ENCODE assay signal across 8 cellular contexts in the genomic region with DNA sequence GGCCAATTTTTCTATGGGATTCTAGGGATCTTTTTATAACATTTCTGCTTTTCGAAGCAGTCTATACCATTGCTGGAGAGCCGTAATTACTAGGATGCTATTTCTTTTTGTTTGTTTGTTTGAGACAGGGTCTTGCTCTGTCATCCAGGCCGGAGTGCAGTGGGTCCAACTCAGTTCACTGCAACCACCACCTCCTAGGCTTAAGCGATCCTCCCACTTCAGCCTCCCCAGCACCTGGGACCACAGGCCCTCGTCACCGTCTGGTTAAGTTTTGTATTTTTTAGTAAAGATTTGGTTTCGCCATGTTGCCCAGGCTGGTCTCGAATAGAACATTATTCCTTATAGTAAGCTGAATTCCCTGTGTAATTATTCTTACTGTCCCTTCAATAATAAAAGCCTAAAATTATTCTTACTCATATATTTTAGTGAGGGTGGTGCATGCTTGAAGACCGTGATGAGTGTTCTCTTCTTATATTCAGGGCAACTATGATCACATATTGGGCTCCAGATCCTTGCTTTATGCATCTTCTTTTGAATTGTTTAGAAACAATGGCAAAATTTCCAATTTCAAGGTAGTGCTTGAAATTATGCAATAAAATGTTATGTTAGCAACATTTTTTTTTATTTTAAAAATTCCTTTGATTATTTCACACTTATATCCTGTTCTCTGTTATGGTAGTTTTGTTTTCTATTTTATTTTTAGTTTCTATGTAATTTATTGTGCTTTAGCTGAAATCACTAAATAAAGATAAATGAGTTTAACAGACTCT.
A peak's percentile ranks its signal among the peaks of the same experiment; 100 is the strongest.
DNase-seq lines count a peak whose midpoint lies in the region; ATAC-seq lines count a peak whose summit lies in the region.

No MANE protein-coding gene starts in this region.

- no peaks in the 10 kb centered on the region for H3K36me3 ChIP-seq in aorta (ENCODE audit: control insufficient read depth in 1 of 2, insufficient read depth in 2 of 2, low read length in 1 of 2)

- no peaks in the 10 kb centered on the region for H3K9me3 ChIP-seq in aorta (ENCODE audit: control insufficient read depth, low read length)

- peak overlapping the region; percentile 81 for H3K4me3 Mint-ChIP-seq in stimulated activated naive CD8-positive, alpha-beta T cell treated with anti-CD3 and anti-CD28 coated beads, Interleukin-15, Interleukin-2, amounts not matched to agents 100 ng/mL and 50 ng/mL, for 24 hours
- peak overlapping the region; percentile 19 to 95 (median 88) for H3K4me3 Mint-ChIP-seq in naive thymus-derived CD8-positive, alpha-beta T cell

- no peaks in the 10 kb centered on the region for H3K9me3 Mint-ChIP-seq in stimulated activated naive CD8-positive, alpha-beta T cell treated with anti-CD3 and anti-CD28 coated beads, Interleukin-15, Interleukin-2, amounts not matched to agents 100 ng/mL and 50 ng/mL, for 24 hours
- H3K9me3 Mint-ChIP-seq in naive thymus-derived CD8-positive, alpha-beta T cell: no peaks in the 10 kb centered on the region

- no peak for DNase-seq in stimulated activated naive CD8-positive, alpha-beta T cell treated with anti-CD3 and anti-CD28 coated beads, Interleukin-15, Interleukin-2, amounts not matched to agents 100 U/mL and 50 U/mL, for 24 hours
- no peak for DNase-seq in caudate nucleus (lab: John Stamatoyannopoulos, UW)
- no peak for DNase-seq in naive thymus-derived CD8-positive, alpha-beta T cell
- no peak for DNase-seq in NCI-H748 (lab: John Stamatoyannopoulos, UW; ENCODE audit: unreplicated experiment)
- DNase-seq in aorta: no peak
- no peak for DNase-seq in NCI-H1092 (lab: John Stamatoyannopoulos, UW)

- H3K4me1 Mint-ChIP-seq in stimulated activated naive CD8-positive, alpha-beta T cell treated with anti-CD3 and anti-CD28 coated beads, Interleukin-15, Interleukin-2, amounts not matched to agents 100 ng/mL and 50 ng/mL, for 24 hours (ENCODE audit: low read depth): peaks cover 38% of the 10 kb centered on the region
- H3K4me1 Mint-ChIP-seq in naive thymus-derived CD8-positive, alpha-beta T cell: peaks cover 15 to 29% (median 22%) of the 10 kb centered on the region in 4 donors

- no peaks in the 10 kb centered on the region for H3K27me3 Mint-ChIP-seq in stimulated activated naive CD8-positive, alpha-beta T cell treated with anti-CD3 and anti-CD28 coated beads, Interleukin-15, Interleukin-2, amounts not matched to agents 100 ng/mL and 50 ng/mL, for 24 hours
- H3K27me3 Mint-ChIP-seq in naive thymus-derived CD8-positive, alpha-beta T cell: peaks cover 0 to 1% (median 0%) of the 10 kb centered on the region in 5 donors

- H3K27ac Mint-ChIP-seq in stimulated activated naive CD8-positive, alpha-beta T cell treated with anti-CD3 and anti-CD28 coated beads, Interleukin-15, Interleukin-2, amounts not matched to agents 100 ng/mL and 50 ng/mL, for 24 hours: no peak overlapping the region
- H3K27ac Mint-ChIP-seq in naive thymus-derived CD8-positive, alpha-beta T cell: peak overlapping the region in 6 of 10 donors; percentile 3 to 81 (median 41)

- H3K27ac ChIP-seq in caudate nucleus (ENCODE audit: low read depth, low read length) (peak overlapping the region; percentile 65), aorta (ENCODE audit: low read depth in 1 of 2, low read length in 2 of 2) (peak overlapping the region in 1 of 2 donors; percentile 21)

- no peaks in the 10 kb centered on the region for H3K27me3 ChIP-seq in aorta (ENCODE audit: control insufficient read depth in 1 of 2, insufficient read depth in 2 of 2, low read length in 1 of 2)

- H3K4me3 ChIP-seq in aorta (ENCODE audit: low read length in 2 of 2): no peak overlapping the region

- H3K4me1 ChIP-seq in aorta (ENCODE audit: control insufficient read depth in 1 of 2, insufficient read depth in 2 of 2, low read length in 2 of 2): peaks cover 0 to 3% of the 10 kb centered on the region in 2 donors

- no peak for ATAC-seq in stimulated activated naive CD8-positive, alpha-beta T cell treated with anti-CD3 and anti-CD28 coated beads, Interleukin-15, Interleukin-2, amounts not matched to agents 100 U/mL and 50 U/mL, for 24 hours
- no peak for ATAC-seq in naive thymus-derived CD8-positive, alpha-beta T cell
- ATAC-seq in GM18858 (IDR thresholded peaks at IDR 0.05; ENCODE audit: unreplicated experiment): no peak
- ATAC-seq in aorta (ENCODE audit: low FRiP score): no peak

- POLR2A ChIA-PET in naive thymus-derived CD8-positive, alpha-beta T cell (lab: Charles Lee): no interaction called here

- H3K36me3 Mint-ChIP-seq in stimulated activated naive CD8-positive, alpha-beta T cell treated with anti-CD3 and anti-CD28 coated beads, Interleukin-15, Interleukin-2, amounts not matched to agents 100 ng/mL and 50 ng/mL, for 24 hours (ENCODE audit: low read depth): no peaks in the 10 kb centered on the region
- H3K36me3 Mint-ChIP-seq in naive thymus-derived CD8-positive, alpha-beta T cell: no peaks in the 10 kb centered on the region

- 88 to 89% methylated on average over 9 of the region's 9 CpGs for WGBS in aorta, 2 donors

- intact Hi-C loops in aorta (cut with DNase I): loop anchor here (2.0 to 5.0 kb wide), 3 partner anchors 65 to 173 kb away; a partner anchor contains a TSS
